Comparison of ENCODE assay signal across 8 cellular contexts in the genomic region with DNA sequence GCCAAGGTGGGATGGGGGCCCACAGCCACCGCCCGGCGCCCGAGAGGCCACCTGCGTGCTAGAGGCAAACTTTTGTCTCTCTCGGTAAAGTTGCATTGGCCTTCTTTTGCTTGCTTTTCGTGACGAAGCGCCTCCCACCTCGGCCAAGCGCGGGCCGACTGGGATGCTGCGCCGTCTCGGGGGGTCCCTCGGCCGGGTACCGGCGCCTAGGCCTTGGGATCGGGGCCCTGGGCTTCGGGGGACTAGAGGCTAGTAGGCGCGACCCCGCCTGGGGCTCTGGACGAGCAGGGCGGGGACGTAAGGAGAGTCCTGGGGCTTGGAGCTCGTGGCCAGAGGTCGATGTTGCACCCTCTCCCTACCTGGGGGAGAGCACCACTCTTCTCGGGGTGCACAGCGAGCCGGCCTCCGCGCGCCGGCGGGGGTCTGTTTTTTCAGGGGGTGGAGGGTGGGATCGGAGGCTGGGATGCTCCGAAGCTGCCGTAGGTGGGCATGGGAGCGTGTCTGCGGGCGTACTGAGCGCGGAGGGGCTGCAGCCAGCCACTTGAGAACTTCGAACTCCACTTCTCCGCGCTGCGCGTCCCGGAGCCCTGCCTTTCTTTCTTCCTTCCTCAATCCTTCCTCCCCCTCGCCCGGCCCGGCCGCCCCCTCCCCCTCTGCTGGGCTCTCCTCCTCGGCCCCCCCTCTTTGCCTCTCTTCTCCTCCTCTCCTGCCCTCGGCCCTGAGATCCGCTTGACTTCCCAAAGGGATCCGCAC. TPM values are rescaled to one million over a fixed set of nuclear protein-coding genes. Genes with fewer than 3 reads are reported as not detected.
A peak's percentile ranks its signal among the peaks of the same experiment; 100 is the strongest.
DNase-seq lines count a peak whose midpoint lies in the region; ATAC-seq and TF ChIP-seq lines count a peak whose summit lies in the region.

No MANE protein-coding gene starts in this region.

- no peaks in the 10 kb centered on the region for H3K9me3 ChIP-seq in SK-N-SH

- TF ChIP-seq CTCF in SK-N-SH (IDR thresholded peaks at IDR 0.05) (no peak), foreskin fibroblast (IDR thresholded peaks at IDR 0.05; ENCODE audit: low read depth, low read length) (no peak)

- peak overlapping the region; percentile 95 for H3K4me2 ChIP-seq in SK-N-SH

- H3K9ac ChIP-seq in SK-N-SH (peak overlapping the region; percentile 92), rectal smooth muscle tissue (ENCODE audit: low read length) (no peak overlapping the region)

- H3K27me3 ChIP-seq in SK-N-SH (ENCODE audit: insufficient read depth) (no peaks in the 10 kb centered on the region), rectal smooth muscle tissue (ENCODE audit: control insufficient read depth, insufficient read depth, low read length) (peaks cover 5% of the 10 kb centered on the region)

- CTCF ChIA-PET in SK-N-SH (lab: Yijun Ruan, JAX), result interaction anchor here (0.6 to 4.3 kb wide), 49 partner anchors 9 to 438 kb away, joined by 3 to 25 read pairs (median 4); no protein-coding TSS in a partner anchor

- H2AFZ ChIP-seq in SK-N-SH (ENCODE audit: low read depth), result peak overlapping the region; percentile 90

- POLR2A ChIA-PET in SK-N-SH (lab: Yijun Ruan, JAX), result no interaction called here

- no peaks in the 10 kb centered on the region for H3K9me2 ChIP-seq in SK-N-SH

- H3F3A ChIP-seq in SK-N-SH (replicated peaks; ENCODE audit: insufficient read depth), result peaks cover 6% of the 10 kb centered on the region

- under 1% methylated on average over 36 of the region's 60 CpGs for WGBS in SK-N-SH (ENCODE audit: low lambda C conversion rate)

- H3K4me3 ChIP-seq in SK-N-SH (ENCODE audit: low read depth in 2 of 2, low read length in 1 of 2) (peak overlapping the region; percentile 80 to 88), foreskin fibroblast (ENCODE audit: low read depth in 1 of 2, low read length in 2 of 2) (peak overlapping the region; percentile 78 to 83), rectal smooth muscle tissue (ENCODE audit: low read length) (peak overlapping the region; percentile 52)

- TF ChIP-seq RAD21 in SK-N-SH (IDR thresholded peaks at IDR 0.05; ENCODE audit: low read length), result no peak

- no peaks in the 10 kb centered on the region for H3K36me3 ChIP-seq in SK-N-SH (replicated peaks in 1 of 2; ENCODE audit: control insufficient read depth in 1 of 2, insufficient read depth in 2 of 2, low read length in 1 of 2)
- no peaks in the 10 kb centered on the region for H3K36me3 ChIP-seq in rectal smooth muscle tissue (ENCODE audit: control insufficient read depth, insufficient read depth, low read length)

- peaks cover 56% of the 10 kb centered on the region for H3K79me2 ChIP-seq in SK-N-SH (ENCODE audit: insufficient read depth)

- ATAC-seq in GM18520 (IDR thresholded peaks at IDR 0.05; ENCODE audit: unreplicated experiment) (no peak), GM18861 (IDR thresholded peaks at IDR 0.05; ENCODE audit: unreplicated experiment) (no peak)

- H3K4me1 ChIP-seq in SK-N-SH (ENCODE audit: control insufficient read depth in 1 of 2, insufficient read depth in 2 of 2, low read depth in 1 of 2, low read length in 1 of 2), result peaks cover 11 to 28% of the 10 kb centered on the region in 2 experiments; a peak in 3 of 4 replicates
- peaks cover 13% of the 10 kb centered on the region for H3K4me1 ChIP-seq in rectal smooth muscle tissue (ENCODE audit: control insufficient read depth, insufficient read depth, low read length)

- H4K20me1 ChIP-seq in SK-N-SH (ENCODE audit: insufficient read depth), result peaks cover 23% of the 10 kb centered on the region

- DNase-seq in ELR (ENCODE audit: low read depth), result peak; percentile 68
- DNase-seq in SK-N-SH, result peak; percentile 72
- peak in 1 of 2 donors; percentile 57 for DNase-seq in foreskin fibroblast
- no peak for DNase-seq in HPDE6-E6E7 (ENCODE audit: extremely low spot score)
- DNase-seq in DMS79 treated with DMSO at 0.1 percent for 48 hours (lab: John Stamatoyannopoulos, UW), result no peak

- peak overlapping the region; percentile 74 to 81 for H3K27ac ChIP-seq in SK-N-SH (ENCODE audit: low read depth in 2 of 2, low read length in 1 of 2)
- H3K27ac ChIP-seq in rectal smooth muscle tissue (ENCODE audit: low read depth, low read length), result peak overlapping the region; percentile 76

- TF ChIP-seq EP300 in SK-N-SH (IDR thresholded peaks at IDR 0.05; ENCODE audit: borderline replicate concordance in 1 of 2, low read depth in 1 of 2, low read length in 1 of 2), result no peak

TF ChIP-seq in SK-N-SH, 30 proteins besides CTCF, POLR2A, EP300 and RAD21:
- TF ChIP-seq GABPA (IDR thresholded peaks at IDR 0.05; ENCODE audit: low read depth) (no peak), JUND (IDR thresholded peaks at IDR 0.05) (no peak), CHD2 (IDR thresholded peaks at IDR 0.05; ENCODE audit: low read length, partially characterized antibody) (no peak), POLR2AphosphoS5 (IDR thresholded peaks at IDR 0.05; ENCODE audit: low read depth, low read length) (no peak), TEAD4 (IDR thresholded peaks at IDR 0.05; ENCODE audit: borderline replicate concordance, insufficient read depth) (no peak), FOXM1 (IDR thresholded peaks at IDR 0.05; ENCODE audit: low read depth) (no peak), MAX (IDR thresholded peaks at IDR 0.05; ENCODE audit: low read depth) (no peak; the same call in 1 of the 2 replicates), GATA2 (CRISPR knock-in tag; IDR thresholded peaks at IDR 0.05) (no peak), MEF2A (IDR thresholded peaks at IDR 0.05; ENCODE audit: borderline replicate concordance, low read depth) (no peak), ELF1 (IDR thresholded peaks at IDR 0.05) (no peak), PBX3 (IDR thresholded peaks at IDR 0.05) (no peak), TAF1 (IDR thresholded peaks at IDR 0.05; ENCODE audit: borderline replicate concordance, low read depth, low read length) (no peak), YY1 (IDR thresholded peaks at IDR 0.05; ENCODE audit: low read depth) (no peak)

RNA-seq across cellular contexts. Expression of gene GLI2, which starts 0.7 kb away (rescaled TPM):
- polyA plus RNA-seq in SK-N-SH (2012; rRNA removed), result 2.0 and 3.4 TPM in 2 replicates
- polyA plus RNA-seq in SK-N-SH (2012; cell fraction: cytosol; rRNA removed), result 1.4 and 2.5 TPM in 2 replicates
- 11.3 and 12.5 TPM in 2 replicates for polyA plus RNA-seq in SK-N-SH (2012; cell fraction: nucleus; rRNA removed)

Comparison
In these comparisons a context has a peak if more than half of its experiments do, and no peak if none do; other contexts are left out.
1. DNase-seq: peak in ELR (single experiment) and SK-N-SH (single experiment); none in HPDE6-E6E7 (single experiment) and DMS79 treated with DMSO at 0.1 percent for 48 hours (single experiment).
2. Peak in every context shown above with its lines, with median percentiles within 50 percentile points of each other: H3K4me3 ChIP-seq.